In genomic region chr12:57090924-57091632, GRCh38 we compare ENCODE assay signal across 6 cellular contexts. TPM values are rescaled to one million over a fixed set of nuclear protein-coding genes. Genes with fewer than 3 reads are reported as not detected.
A peak's percentile ranks its signal among the peaks of the same experiment; 100 is the strongest.
DNase-seq lines count a peak whose midpoint lies in the region; ATAC-seq, FAIRE-seq and TF ChIP-seq lines count a peak whose summit lies in the region.

No MANE protein-coding gene starts in this region.

- H3K36me3 ChIP-seq in MG63 (peaks cover 54% of the 10 kb centered on the region), H1 (ENCODE audit: control insufficient read depth in 2 of 4, insufficient read depth in 4 of 4, low read length in 3 of 4) (peaks cover 9 to 32% (median 16%) of the 10 kb centered on the region in 4 experiments), gastrocnemius medialis (peaks cover 0 to 12% of the 10 kb centered on the region in 2 donors)

- no peak overlapping the region for H3K4ac ChIP-seq in H1 (replicated peaks; ENCODE audit: insufficient read length, low read depth, low read length)

- H3K9ac ChIP-seq in H1 (replicated peaks in 1 of 4; ENCODE audit: extremely low read depth in 1 of 4, low read depth in 3 of 4, low read length in 3 of 4), result no peak overlapping the region

- H4K5ac ChIP-seq in H1 (ENCODE audit: insufficient read length, low read depth, low read length), result no peak overlapping the region

- H4K20me1 ChIP-seq in H1 (replicated peaks in 1 of 2; ENCODE audit: control insufficient read depth in 1 of 2, insufficient read depth in 2 of 2, low read length in 2 of 2), result peaks cover 4 to 11% of the 10 kb centered on the region in 2 experiments

- no peak overlapping the region for H3K18ac ChIP-seq in H1 (ENCODE audit: extremely low read depth, low read length)

- H3K4me2 ChIP-seq in H1 (ENCODE audit: insufficient read depth in 1 of 2, low read depth in 2 of 2, low read length in 2 of 2), result peak overlapping the region; percentile 57 to 81; a peak in 3 of 4 replicates

- H2AFZ ChIP-seq in H1 (ENCODE audit: low read length), result no peak overlapping the region

- H3K23ac ChIP-seq in H1 (ENCODE audit: insufficient read length), result no peak overlapping the region

- H3K79me1 ChIP-seq in H1 (ENCODE audit: low read depth, low read length), result peaks cover 4% of the 10 kb centered on the region

- POLR2A ChIA-PET in H1 (lab: Charles Lee; ENCODE audit: partially characterized antibody) (interaction anchor here (0.7 to 16.5 kb wide), 12 partner anchors 7 to 366 kb away, joined by 3 to 352 read pairs (median 10); partner anchors contain the start of genes LRP1, NACA, NEMP1 and SHMT2), HEK293T (lab: Yijun Ruan, JAX) (interaction anchor here (0.8 to 4.9 kb wide), 4 partner anchors 13 to 21 kb away, joined by 3 to 41 read pairs (median 17); partner anchors contain the start of genes NEMP1 and STAT6)

- H3K4me3 ChIP-seq in MG63 (peak overlapping the region; percentile 93), H1 (ENCODE audit: extremely low read depth in 1 of 4, insufficient read depth in 2 of 4, low read depth in 3 of 4, low read length in 4 of 4) (peak overlapping the region in 2 of 4 experiments; percentile 20 to 32; a peak in 1 of 8 replicates), gastrocnemius medialis (peak overlapping the region in 2 of 4 donors; percentile 9 to 85)

- H2BK12ac ChIP-seq in H1 (ENCODE audit: low read depth, low read length), result peak overlapping the region; percentile 14; the same call in 1 of the 2 replicates

- no peak for TF ChIP-seq POLR2A in H1 (IDR thresholded peaks at IDR 0.05; ENCODE audit: control extremely low read depth in 1 of 2, low read depth in 2 of 2, low read length in 2 of 2)
- no peak for TF ChIP-seq POLR2A in gastrocnemius medialis (IDR thresholded peaks at IDR 0.05)

- no peak overlapping the region for H3K14ac ChIP-seq in H1 (ENCODE audit: insufficient read length)

- peaks cover 0 to 18% of the 10 kb centered on the region in 2 experiments; a peak in 1 of 4 replicates for H3K79me2 ChIP-seq in H1 (ENCODE audit: control insufficient read depth in 1 of 2, insufficient read depth in 2 of 2, low read length in 2 of 2)

- no peak overlapping the region for H2BK120ac ChIP-seq in H1 (replicated peaks; ENCODE audit: low read depth, low read length)

- peaks cover 23% of the 10 kb centered on the region for H3K23me2 ChIP-seq in H1 (ENCODE audit: low read depth, low read length)

- H3K4me1 ChIP-seq in H1 (replicated peaks in 1 of 4; ENCODE audit: control insufficient read depth in 3 of 4, insufficient read depth in 4 of 4, low read length in 3 of 4) (peaks cover 0 to 33% (median 22%) of the 10 kb centered on the region in 4 experiments; a peak in 6 of 7 replicates), gastrocnemius medialis (peaks cover 0 to 33% of the 10 kb centered on the region in 2 donors)

- no peak overlapping the region for H4K91ac ChIP-seq in H1 (replicated peaks; ENCODE audit: insufficient read length, low read length)

- CTCF ChIA-PET in H1 (lab: Charles Lee; ENCODE audit: partially characterized antibody) (interaction anchor here (0.5 to 14.0 kb wide), 19 partner anchors 11 to 454 kb away, joined by 3 to 325 read pairs (median 7); partner anchors contain the start of genes MYO1A, NEMP1, STAT6 and TAC3), HEK293T (lab: Yijun Ruan, JAX) (interaction anchor here (1.1 to 3.4 kb wide), 4 partner anchors 12 to 22 kb away, joined by 5 to 23 read pairs (median 6); partner anchors contain the start of genes NEMP1 and STAT6)

- DNase-seq in MG63 (no peak), H1 (ENCODE audit: low read depth in 1 of 2, low spot score in 2 of 2) (no peak), gastrocnemius medialis (no peak), HEK293T (ENCODE audit: extremely low spot score) (no peak), SHP77 (lab: John Stamatoyannopoulos, UW) (no peak)

- no peak overlapping the region for H2BK20ac ChIP-seq in H1 (ENCODE audit: low read length)

- 94% methylated on average over 15 of the region's 22 CpGs; no CpG with 5 or more reads in 1 of the 2 experiments for WGBS in H1 (ENCODE audit: extremely low coverage in 1 of 2, insufficient coverage in 1 of 2, insufficient read length in 1 of 2, insufficient replicate concordance in 2 of 2, low coverage in 1 of 2, low lambda C conversion rate in 2 of 2, missing lambda C conversion rate in 1 of 2), 2 experiments

- in situ Hi-C loops in gastrocnemius medialis (cut with MboI; ENCODE audit: low sequenced_read_pairs in 4 of 4), result no loop called here

- no peaks in the 10 kb centered on the region for H3K9me3 ChIP-seq in MG63
- no peaks in the 10 kb centered on the region for H3K9me3 ChIP-seq in H1 (ENCODE audit: insufficient read depth in 2 of 2, low read depth in 1 of 2, low read length in 1 of 2)
- H3K9me3 ChIP-seq in gastrocnemius medialis, result no peaks in the 10 kb centered on the region

- no peak overlapping the region for H2BK15ac ChIP-seq in H1 (ENCODE audit: low read length)

- 0 out of 2 replicates have a peak overlapping the region, but pooled peaks have one; percentile 26 for H2AK5ac ChIP-seq in H1 (ENCODE audit: low read depth, low read length)

- FAIRE-seq in H1 (lab: Jason Lieb, UNC), result no peak

- no peak for TF ChIP-seq EP300 in H1 (IDR thresholded peaks at IDR 0.05; ENCODE audit: borderline replicate concordance in 1 of 2, low read depth in 2 of 2, low read length in 2 of 2)

- H3K27me3 ChIP-seq in MG63, result no peaks in the 10 kb centered on the region
- H3K27me3 ChIP-seq in H1 (replicated peaks in 1 of 4; ENCODE audit: control insufficient read depth in 3 of 4, extremely low read depth in 1 of 4, insufficient read depth in 3 of 4, low read length in 3 of 4), result no peaks in the 10 kb centered on the region
- no peaks in the 10 kb centered on the region for H3K27me3 ChIP-seq in gastrocnemius medialis

- H4K8ac ChIP-seq in H1 (ENCODE audit: extremely low read depth, insufficient read depth, low read length), result no peak overlapping the region; the same call in 1 of the 2 replicates

- H3K27ac ChIP-seq in H1 (ENCODE audit: low read depth, low read length), result no peak overlapping the region
- H3K27ac ChIP-seq in gastrocnemius medialis, result peak overlapping the region in 3 of 4 donors; percentile 82 to 95 (median 94)

- ATAC-seq in gastrocnemius medialis (no peak), GM18867 (IDR thresholded peaks at IDR 0.05; ENCODE audit: unreplicated experiment) (no peak)

- no peak overlapping the region for H2BK5ac ChIP-seq in H1 (ENCODE audit: low read depth, low read length)

- TF ChIP-seq CTCF in H1 (IDR thresholded peaks at IDR 0.05; ENCODE audit: control extremely low read depth in 1 of 3, insufficient read depth in 1 of 3, low read depth in 1 of 3, low read length in 3 of 3) (no peak), gastrocnemius medialis (IDR thresholded peaks at IDR 0.05 in 4 of 5, conservative IDR thresholded peaks at IDR 0.05 in 1 of 5) (no peak)

- H3K56ac ChIP-seq in H1 (replicated peaks; ENCODE audit: insufficient read length, low read depth, low read length), result no peak overlapping the region

- intact Hi-C loops in gastrocnemius medialis (cut with DNase I; ENCODE audit: low total_unique reads), result loop anchor here (2.0 kb wide), 1 partner anchor 22 kb away; no protein-coding TSS in a partner anchor

- TF ChIP-seq RAD21 in H1 (IDR thresholded peaks at IDR 0.05 in 1 of 2, conservative IDR thresholded peaks at IDR 0.05 in 1 of 2; ENCODE audit: low read depth in 2 of 2, low read length in 2 of 2), result no peak

RNA-seq across cellular contexts. Expression of gene NAB2, which starts 2.2 kb away (rescaled TPM):
- 28.7 and 45.1 TPM in 2 replicates for total RNA-seq in MG63 (2014; rRNA removed; shearing (Covaris generic); ENCODE audit: low replicate concordance)
- total RNA-seq in H1 (2021; fragmentation: NEBNext Ultra II Directional; extraction: Animal tissue kit (Norgen Biotek cat#: 25700)), result 20.6 and 20.9 TPM in 2 replicates
- polyA plus RNA-seq in H1 (2011; rRNA removed), result 23.5 and 30.8 TPM in 2 replicates
- 23.9 TPM for polyA plus RNA-seq in H1 (2011; cell fraction: cytosol; rRNA removed)
- polyA plus RNA-seq in H1 (2011; cell fraction: nucleus; rRNA removed), result 31.8 TPM
- polyA plus RNA-seq in H1 (2012, experiment 1 of 2), result 18.8 to 24.4 TPM (median 22.7 TPM) in 4 replicates
- 22.8 TPM for polyA plus RNA-seq in H1 (2012, experiment 2 of 2)
- polyA plus RNA-seq in H1 (2013, experiment 1 of 2), result 12.4 TPM
- polyA plus RNA-seq in H1 (2013, experiment 2 of 2), result 11.5 TPM
- polyA minus RNA-seq in H1 (2011; rRNA and poly(A)+ RNA removed), result 12.2 and 22.2 TPM in 2 replicates
- 17.3 TPM for polyA minus RNA-seq in H1 (2011; cell fraction: cytosol; rRNA and poly(A)+ RNA removed)
- polyA minus RNA-seq in H1 (2011; cell fraction: nucleus; rRNA and poly(A)+ RNA removed), result 13.8 TPM
- 1 to 10 TPM; 4.8 to 9.5 (median 5.5) TPM for total RNA-seq in gastrocnemius medialis

RNA-seq across cellular contexts. Expression of gene NEMP1, which starts 12.5 kb away (rescaled TPM):
- total RNA-seq in MG63 (2014; rRNA removed; shearing (Covaris generic); ENCODE audit: low replicate concordance), result 14.6 and 14.9 TPM in 2 replicates
- total RNA-seq in H1 (2021; fragmentation: NEBNext Ultra II Directional; extraction: Animal tissue kit (Norgen Biotek cat#: 25700)), result 41.6 and 43.2 TPM in 2 replicates
- 21.3 and 30.1 TPM in 2 replicates for polyA plus RNA-seq in H1 (2011; rRNA removed)
- polyA plus RNA-seq in H1 (2011; cell fraction: cytosol; rRNA removed), result 30.3 TPM
- 32.0 TPM for polyA plus RNA-seq in H1 (2011; cell fraction: nucleus; rRNA removed)
- 16.4 to 26.7 TPM (median 21.6 TPM) in 4 replicates for polyA plus RNA-seq in H1 (2012, experiment 1 of 2)
- 2.0 TPM for polyA plus RNA-seq in H1 (2012, experiment 2 of 2)
- polyA plus RNA-seq in H1 (2013, experiment 1 of 2), result 35.2 TPM
- 38.0 TPM for polyA plus RNA-seq in H1 (2013, experiment 2 of 2)
- polyA minus RNA-seq in H1 (2011; rRNA and poly(A)+ RNA removed), result 36.9 and 49.7 TPM in 2 replicates
- 15.9 TPM for polyA minus RNA-seq in H1 (2011; cell fraction: cytosol; rRNA and poly(A)+ RNA removed)
- 23.5 TPM for polyA minus RNA-seq in H1 (2011; cell fraction: nucleus; rRNA and poly(A)+ RNA removed)
- 1 to 10 TPM; 1.2 to 6.7 (median 1.9) TPM for total RNA-seq in gastrocnemius medialis

RNA-seq across cellular contexts. Expression of gene STAT6, which starts 20.1 kb away (rescaled TPM):
- total RNA-seq in MG63 (2014; rRNA removed; shearing (Covaris generic); ENCODE audit: low replicate concordance), result 53.6 and 59.7 TPM in 2 replicates
- 26.8 and 32.9 TPM in 2 replicates for total RNA-seq in H1 (2021; fragmentation: NEBNext Ultra II Directional; extraction: Animal tissue kit (Norgen Biotek cat#: 25700))
- polyA plus RNA-seq in H1 (2011; rRNA removed), result 38.7 and 52.2 TPM in 2 replicates
- 42.9 TPM for polyA plus RNA-seq in H1 (2011; cell fraction: cytosol; rRNA removed)
- polyA plus RNA-seq in H1 (2011; cell fraction: nucleus; rRNA removed), result 104 TPM
- polyA plus RNA-seq in H1 (2012, experiment 1 of 2), result 32.8 to 37.0 TPM (median 34.7 TPM) in 4 replicates
- 21.8 TPM for polyA plus RNA-seq in H1 (2012, experiment 2 of 2)
- 26.6 TPM for polyA plus RNA-seq in H1 (2013, experiment 1 of 2)
- 28.7 TPM for polyA plus RNA-seq in H1 (2013, experiment 2 of 2)
- polyA minus RNA-seq in H1 (2011; rRNA and poly(A)+ RNA removed), result 32.3 and 34.6 TPM in 2 replicates
- 11.3 TPM for polyA minus RNA-seq in H1 (2011; cell fraction: cytosol; rRNA and poly(A)+ RNA removed)
- polyA minus RNA-seq in H1 (2011; cell fraction: nucleus; rRNA and poly(A)+ RNA removed), result 30.5 TPM
- total RNA-seq in gastrocnemius medialis, result 10 to 100 TPM; 12.5 to 17.4 (median 14.4) TPM

RNA-seq across cellular contexts. Expression of gene LRP1, which starts 37.2 kb away (rescaled TPM):
- total RNA-seq in MG63 (2014; rRNA removed; shearing (Covaris generic); ENCODE audit: low replicate concordance), result 29.1 and 39.0 TPM in 2 replicates
- total RNA-seq in H1 (2021; fragmentation: NEBNext Ultra II Directional; extraction: Animal tissue kit (Norgen Biotek cat#: 25700)), result 92.5 and 99.1 TPM in 2 replicates
- 35.3 and 59.0 TPM in 2 replicates for polyA plus RNA-seq in H1 (2011; rRNA removed)
- polyA plus RNA-seq in H1 (2011; cell fraction: cytosol; rRNA removed), result 32.8 TPM
- 168 TPM for polyA plus RNA-seq in H1 (2011; cell fraction: nucleus; rRNA removed)
- 61.6 to 121 TPM (median 97.9 TPM) in 4 replicates for polyA plus RNA-seq in H1 (2012, experiment 1 of 2)
- 64.6 TPM for polyA plus RNA-seq in H1 (2012, experiment 2 of 2)
- polyA plus RNA-seq in H1 (2013, experiment 1 of 2), result 72.6 TPM
- 45.3 TPM for polyA plus RNA-seq in H1 (2013, experiment 2 of 2)
- polyA minus RNA-seq in H1 (2011; rRNA and poly(A)+ RNA removed), result 137 and 189 TPM in 2 replicates
- polyA minus RNA-seq in H1 (2011; cell fraction: cytosol; rRNA and poly(A)+ RNA removed), result 104 TPM
- 104 TPM for polyA minus RNA-seq in H1 (2011; cell fraction: nucleus; rRNA and poly(A)+ RNA removed)
- total RNA-seq in gastrocnemius medialis, result 10 to 100 TPM; 26.1 to 53.5 (median 49.8) TPM

RNA-seq across cellular contexts. Expression of gene MYO1A, which starts 41.1 kb away (rescaled TPM):
- not detected in 2 replicates for total RNA-seq in MG63 (2014; rRNA removed; shearing (Covaris generic); ENCODE audit: low replicate concordance)
- 0.52 and 0.54 TPM in 2 replicates for total RNA-seq in H1 (2021; fragmentation: NEBNext Ultra II Directional; extraction: Animal tissue kit (Norgen Biotek cat#: 25700))
- 0.60 and 0.77 TPM in 2 replicates for polyA plus RNA-seq in H1 (2011; rRNA removed)
- polyA plus RNA-seq in H1 (2011; cell fraction: cytosol; rRNA removed), result 0.21 TPM
- polyA plus RNA-seq in H1 (2011; cell fraction: nucleus; rRNA removed), result 2.2 TPM
- 0.11 to 0.41 TPM (median 0.24 TPM) in 4 replicates for polyA plus RNA-seq in H1 (2012, experiment 1 of 2)
- polyA plus RNA-seq in H1 (2012, experiment 2 of 2), result 0.04 TPM
- polyA plus RNA-seq in H1 (2013, experiment 1 of 2), result 0.14 TPM
- 0.33 TPM for polyA plus RNA-seq in H1 (2013, experiment 2 of 2)
- polyA minus RNA-seq in H1 (2011; rRNA and poly(A)+ RNA removed), result 1.3 TPM in 1 of 2 replicates, not detected in the other
- not detected for polyA minus RNA-seq in H1 (2011; cell fraction: cytosol; rRNA and poly(A)+ RNA removed)
- 2.4 TPM for polyA minus RNA-seq in H1 (2011; cell fraction: nucleus; rRNA and poly(A)+ RNA removed)
- 1 to 10 TPM in 1 of 4 donors, under 1 TPM in 1, not detected in 2; 0.56 to 1.2 TPM for total RNA-seq in gastrocnemius medialis
